ENCODE assay signal across 9 cellular contexts in genomic region chr1:210292276-210292851, GRCh38. TPM values are rescaled to one million over a fixed set of nuclear protein-coding genes. Genes with fewer than 3 reads are reported as not detected.
DNase-seq lines count a peak whose midpoint lies in the region; ATAC-seq, FAIRE-seq and TF ChIP-seq lines count a peak whose summit lies in the region.
"Had no signal": no experiment of that assay in that cellular context is flagged by ENCODE, and none has a peak within 500 bp of the region (broad histone marks: within the 10 kb centered on the region; RNA-seq: fewer than 3 reads in every experiment).

No MANE protein-coding gene starts in this region.

- no peak overlapping the region for H2AFZ ChIP-seq in GM12878 (ENCODE audit: control insufficient read depth, low read depth, low read length)

- no peaks in the 10 kb centered on the region for H3K36me3 ChIP-seq in ES-I3 (ENCODE audit: insufficient read depth, low read length)
- no peaks in the 10 kb centered on the region for H3K36me3 ChIP-seq in GM12878 (ENCODE audit: control insufficient read depth in 2 of 2, insufficient read depth in 2 of 2, low read length in 1 of 2)

- no peak overlapping the region for H3K4me3 ChIP-seq in GM12878

- intact Hi-C loops in GM12878 (cut with micrococcal nuclease; ENCODE audit: unreplicated experiment) = no loop called here

- H4K20me1 ChIP-seq in GM12878 (ENCODE audit: control insufficient read depth, insufficient read depth) = no peaks in the 10 kb centered on the region

- H3K79me2 ChIP-seq in GM12878 (ENCODE audit: control insufficient read depth, insufficient read depth, low read length) = no peaks in the 10 kb centered on the region

- no peak for TF ChIP-seq EP300 in GM12878 (IDR thresholded peaks at IDR 0.05; ENCODE audit: borderline replicate concordance in 1 of 2, control insufficient read depth in 1 of 2, low read depth in 2 of 2, low read length in 2 of 2)

- BruUV-seq in GM12878 (replicated peaks; lab: Mats Ljungman, UMichigan) = no TSS peak

- TF ChIP-seq RAD21 in GM12878 (IDR thresholded peaks at IDR 0.05; ENCODE audit: insufficient read depth, low read depth, low read length) = no peak

- SMC1A ChIA-PET in GM12878 (lab: Charles Lee; ENCODE audit: uncharacterized antibody, unreplicated experiment) = interaction anchor here (1.3 kb wide), 1 partner anchor 19 kb away, joined by 3 read pairs; no protein-coding TSS in a partner anchor

- CTCF ChIA-PET in GM12878 (lab: Yijun Ruan, JAX) = interaction anchor here (1.3 kb wide), 1 partner anchor 148 kb away, joined by 4 read pairs; no protein-coding TSS in a partner anchor

- H3K27me3 ChIP-seq in GM12878 (replicated peaks in 1 of 2; ENCODE audit: control insufficient read depth in 2 of 2, insufficient read depth in 2 of 2, low read length in 1 of 2) = peaks cover 6% of the 10 kb centered on the region in 2 experiments; a peak in 3 of 4 replicates

- 10% methylated on average over 48 of the region's 52 CpGs for WGBS in GM12878 (ENCODE audit: insufficient coverage, insufficient replicate concordance, low lambda C conversion rate, missing lambda C conversion rate)

- peak overlapping the region; percentile 70 for H3K9ac ChIP-seq in ES-I3 (ENCODE audit: low read depth, low read length)
- H3K9ac ChIP-seq in GM12878 (ENCODE audit: control insufficient read depth, insufficient read depth, low read length) = no peak overlapping the region

- peak in 2 of 3 experiments; percentile 15 to 23; a peak in 2 of 6 replicates for TF ChIP-seq CTCF in GM12878 (IDR thresholded peaks at IDR 0.05 in 2 of 3, conservative IDR thresholded peaks at IDR 0.05 in 1 of 3; ENCODE audit: control insufficient read depth in 2 of 3, extremely low read depth in 1 of 3, insufficient read depth in 1 of 3, low read depth in 3 of 3, low read length in 3 of 3)

- H3K4me1 ChIP-seq in ES-I3 (ENCODE audit: insufficient read depth, low read length) (peaks cover 23% of the 10 kb centered on the region), GM12878 (ENCODE audit: control insufficient read depth, insufficient read depth, low read length) (no peaks in the 10 kb centered on the region)

- DNase-seq in RPMI7951 (ENCODE audit: low read depth) (peak; percentile 93), GM12878 (ENCODE audit: low read depth, low spot score) (no peak), iPS-NIHi11 (ENCODE audit: low spot score) (peak; percentile 88), SHP77 treated with DMSO at 0.1 percent for 48 hours (lab: John Stamatoyannopoulos, UW) (no peak)
- peak; percentile 69 for DNase-seq in stimulated activated CD4-positive, alpha-beta T cell treated with anti-CD3 and anti-CD28 coated beads, Interleukin-15, amount 100 ng/mL, for 24 hours

- RAD21 ChIA-PET in GM12878 (lab: Charles Lee; ENCODE audit: unreplicated experiment) = no interaction called here

- H3K27ac ChIP-seq in GM12878 (ENCODE audit: control insufficient read depth, insufficient read depth) = no peak overlapping the region

- no peak for FAIRE-seq in GM12878 (lab: Jason Lieb, UNC)
- FAIRE-seq: TTC549 had no signal

- TF ChIP-seq POLR2A in GM12878 (IDR thresholded peaks at IDR 0.05; ENCODE audit: low read depth, low read length) = no peak

- no peaks in the 10 kb centered on the region for H3K9me3 ChIP-seq in ES-I3 (ENCODE audit: control insufficient read depth, insufficient read depth, low read length)
- no peaks in the 10 kb centered on the region for H3K9me3 ChIP-seq in GM12878 (replicated peaks; ENCODE audit: control insufficient read depth, insufficient read depth, low read length)

- ATAC-seq in HG02571 (IDR thresholded peaks at IDR 0.05; ENCODE audit: unreplicated experiment) = peak; percentile 68
- ATAC-seq in GM12878 = peak; percentile 77
- ATAC-seq in HG02981 (IDR thresholded peaks at IDR 0.05; ENCODE audit: unreplicated experiment) = no peak

- no peak overlapping the region for H3K4me2 ChIP-seq in GM12878 (ENCODE audit: control insufficient read depth, insufficient read depth)

- POLR2A ChIA-PET in GM12878 (lab: Charles Lee) = no interaction called here

- in situ Hi-C loops in GM12878 (cut with MboI) = no loop called here

TF ChIP-seq in GM12878, 131 proteins besides CTCF, POLR2A, EP300 and RAD21:
- TF ChIP-seq JUND (IDR thresholded peaks at IDR 0.05; ENCODE audit: low read depth, low read length) (no peak), TCF3 (IDR thresholded peaks at IDR 0.05; ENCODE audit: borderline replicate concordance, insufficient read depth, low read depth, low read length) (0 out of 2 replicates have a peak, but pooled peaks have one; percentile 12), BMI1 (IDR thresholded peaks at IDR 0.05; ENCODE audit: borderline replicate concordance) (no peak)
TF ChIP-seq in GM12878: peak in this region for 1.

RNA-seq across cellular contexts. Expression of gene HHAT, which starts 36.3 kb away (rescaled TPM):
- total RNA-seq in RPMI7951 (2014; rRNA removed; shearing (Covaris generic)) = 3.1 and 4.2 TPM in 2 replicates
- 165 and 172 TPM in 2 replicates for total RNA-seq in GM12878 (2013; cell fraction: nucleolus; rRNA removed)
- total RNA-seq in GM12878 (2014; rRNA removed) (3.0 and 4.0 TPM in 2 replicates), GM12878 (2014; rRNA removed; fragmentation: Illumina TruSeq; extraction: Trizol) (2.5 and 2.6 TPM in 2 replicates), GM12878 (2021) (2.4 and 2.6 TPM in 2 replicates)
- 1.5 TPM for polyA plus RNA-seq in GM12878 (2011; ENCODE audit: low read depth)
- polyA plus RNA-seq in GM12878 (2011; rRNA removed) (37.6 and 43.1 TPM in 2 replicates), GM12878 (2014; fragmentation: Illumina TruSeq; extraction: Trizol) (2.2 and 3.2 TPM in 2 replicates), GM12878 (2014; fragmentation: Nextera tagmentation; extraction: Ambion mirVana) (1 to 10 TPM; 1.2 to 1.5 TPM), GM12878 (2014; rRNA removed) (2.1 and 2.6 TPM in 2 replicates), GM12878 (2016; fragmentation: Nextera tagmentation; extraction: Ambion mirVana) (1 to 10 TPM; 3.0 to 3.9 TPM)
- 74.3 and 78.1 TPM in 2 replicates for polyA plus RNA-seq in GM12878 (2011; cell fraction: cytosol; rRNA removed)
- polyA plus RNA-seq in GM12878 (2011; cell fraction: nucleus; rRNA removed) = 78.1 and 83.1 TPM in 2 replicates
- polyA plus RNA-seq in GM12878 (2012) = 1.7 and 2.7 TPM in 2 replicates
- 139 and 172 TPM in 2 replicates for polyA minus RNA-seq in GM12878 (2011; rRNA and poly(A)+ RNA removed)
- 20.3 and 21.6 TPM in 2 replicates for polyA minus RNA-seq in GM12878 (2011; cell fraction: cytosol; rRNA and poly(A)+ RNA removed)
- 255 and 349 TPM in 2 replicates for polyA minus RNA-seq in GM12878 (2011; cell fraction: nucleus; rRNA and poly(A)+ RNA removed)

RNA-seq across cellular contexts. Expression of gene SERTAD4, which starts 59.8 kb away (rescaled TPM):
- total RNA-seq in RPMI7951 (2014; rRNA removed; shearing (Covaris generic)) = 19.8 TPM in 2 replicates
- not detected in 2 replicates for total RNA-seq in GM12878 (2013; cell fraction: nucleolus; rRNA removed)
- not detected in 2 replicates for total RNA-seq in GM12878 (2014; rRNA removed)
- total RNA-seq in GM12878 (2014; rRNA removed; fragmentation: Illumina TruSeq; extraction: Trizol) = not detected in 2 replicates
- not detected in 2 replicates for total RNA-seq in GM12878 (2021)
- not detected for polyA plus RNA-seq in GM12878 (2011; ENCODE audit: low read depth)
- not detected in 2 replicates for polyA plus RNA-seq in GM12878 (2011; rRNA removed)
- polyA plus RNA-seq in GM12878 (2011; cell fraction: cytosol; rRNA removed) = not detected in 2 replicates
- polyA plus RNA-seq in GM12878 (2011; cell fraction: nucleus; rRNA removed) = not detected in 2 replicates
- polyA plus RNA-seq in GM12878 (2012) = not detected in 2 replicates
- not detected in 2 replicates for polyA plus RNA-seq in GM12878 (2014; fragmentation: Illumina TruSeq; extraction: Trizol)
- not detected for polyA plus RNA-seq in GM12878 (2014; fragmentation: Nextera tagmentation; extraction: Ambion mirVana)
- polyA plus RNA-seq in GM12878 (2014; rRNA removed) = not detected in 2 replicates
- not detected for polyA plus RNA-seq in GM12878 (2016; fragmentation: Nextera tagmentation; extraction: Ambion mirVana)
- not detected in 2 replicates for polyA minus RNA-seq in GM12878 (2011; rRNA and poly(A)+ RNA removed)
- not detected in 2 replicates for polyA minus RNA-seq in GM12878 (2011; cell fraction: cytosol; rRNA and poly(A)+ RNA removed)
- polyA minus RNA-seq in GM12878 (2011; cell fraction: nucleus; rRNA and poly(A)+ RNA removed) = not detected in 2 replicates

Comparison
In these comparisons a context has a peak if more than half of its experiments do, and no peak if none do; other contexts are left out.
1. DNase-seq: peak in RPMI7951 (single experiment), iPS-NIHi11 (single experiment) and stimulated activated CD4-positive, alpha-beta T cell treated with anti-CD3 and anti-CD28 coated beads, Interleukin-15, amount 100 ng/mL, for 24 hours (single experiment); none in GM12878 (single experiment) and SHP77 treated with DMSO at 0.1 percent for 48 hours (single experiment).
2. RNA of gene SERTAD4, which starts 59.8 kb away (total RNA-seq): 19.8 TPM in RPMI7951; not detected in GM12878; every median in the first group is over 10 times any median in the second.